8 cellular contexts compared by ENCODE assay signal in genomic region chr17:56834380-56835258, GRCh38. TPM values are rescaled to one million over a fixed set of nuclear protein-coding genes. Genes with fewer than 3 reads are reported as not detected.
DNase-seq lines count a peak whose midpoint lies in the region; ATAC-seq and TF ChIP-seq lines count a peak whose summit lies in the region.

No MANE protein-coding gene starts in this region.

- no peak overlapping the region for H3K27ac Mint-ChIP-seq in glutamatergic neuron (ENCODE audit: unreplicated experiment)

- H3F3A ChIP-seq in PC-3 (ENCODE audit: low read length, unreplicated experiment) = no peaks in the 10 kb centered on the region

- H3K9me3 Mint-ChIP-seq in glutamatergic neuron (ENCODE audit: unreplicated experiment) = peaks cover 5% of the 10 kb centered on the region

- H3K4ac ChIP-seq in trophoblast cell (ENCODE audit: low read depth, low read length) = peak overlapping the region; percentile 35

- peak; percentile 27 for TF ChIP-seq POLR2A in transverse colon (IDR thresholded peaks at IDR 0.05)

- peak overlapping the region; percentile 76 for H3K18ac ChIP-seq in trophoblast cell (ENCODE audit: low read length)

- H3K36me3 ChIP-seq in BE2C (no peaks in the 10 kb centered on the region), PC-3 (ENCODE audit: low read depth, low read length) (peaks cover 8% of the 10 kb centered on the region; the same call in 1 of the 2 replicates), trophoblast cell (ENCODE audit: control insufficient read depth in 1 of 2, insufficient read depth in 2 of 2, low read length in 2 of 2) (peaks cover 3 to 4% of the 10 kb centered on the region in 2 experiments), transverse colon (no peaks in the 10 kb centered on the region)

- peak overlapping the region; percentile 81 for H2BK12ac ChIP-seq in trophoblast cell (ENCODE audit: low read length)

- H3K4me1 ChIP-seq in BE2C = no peaks in the 10 kb centered on the region; the same call in 1 of the 2 replicates
- H3K4me1 ChIP-seq in PC-3 (ENCODE audit: insufficient read depth, low read length) = peaks cover 43% of the 10 kb centered on the region
- peaks cover 5 to 6% of the 10 kb centered on the region in 2 experiments for H3K4me1 ChIP-seq in trophoblast cell (ENCODE audit: control insufficient read depth in 1 of 2, insufficient read depth in 2 of 2, low read length in 2 of 2)
- H3K4me1 ChIP-seq in transverse colon = peaks cover 18 to 51% (median 31%) of the 10 kb centered on the region in 4 donors

- no TSS peak for BruUV-seq in PC-3 (replicated peaks; lab: Mats Ljungman, UMichigan)

- H3K4me1 Mint-ChIP-seq in glutamatergic neuron (ENCODE audit: low read depth, unreplicated experiment) = peaks cover 1% of the 10 kb centered on the region

- POLR2A ChIA-PET in PC-3 (lab: Charles Lee; ENCODE audit: unreplicated experiment) = interaction anchor here (0.6 to 1.1 kb wide), 6 partner anchors 36 to 1084 kb away, joined by 3 to 10 read pairs (median 3); no protein-coding TSS in a partner anchor

- H3K27me3 ChIP-seq in BE2C = peaks cover 92% of the 10 kb centered on the region
- no peaks in the 10 kb centered on the region for H3K27me3 ChIP-seq in PC-3 (ENCODE audit: low read length)
- no peaks in the 10 kb centered on the region for H3K27me3 ChIP-seq in trophoblast cell (ENCODE audit: insufficient read depth, low read length)
- no peaks in the 10 kb centered on the region for H3K27me3 ChIP-seq in transverse colon

- peaks cover 7% of the 10 kb centered on the region for H3K9me3 ChIP-seq in BE2C
- no peaks in the 10 kb centered on the region for H3K9me3 ChIP-seq in PC-3 (ENCODE audit: low read length)
- no peaks in the 10 kb centered on the region for H3K9me3 ChIP-seq in trophoblast cell (ENCODE audit: insufficient read depth, low read depth, low read length)
- no peaks in the 10 kb centered on the region for H3K9me3 ChIP-seq in transverse colon

- peaks cover 8% of the 10 kb centered on the region for H3K27me3 Mint-ChIP-seq in glutamatergic neuron (ENCODE audit: unreplicated experiment)

- peak overlapping the region; percentile 76 for H3K14ac ChIP-seq in trophoblast cell (ENCODE audit: low read length)

- no peak for TF ChIP-seq EP300 in transverse colon (IDR thresholded peaks at IDR 0.05; ENCODE audit: low read depth)

- H3K27ac ChIP-seq in PC-3 (ENCODE audit: low read length) (peak overlapping the region; percentile 16), trophoblast cell (ENCODE audit: low read depth, low read length) (no peak overlapping the region), transverse colon (peak overlapping the region; percentile 91 to 94 (median 93))

- peaks cover 19% of the 10 kb centered on the region for H4K20me1 ChIP-seq in PC-3 (ENCODE audit: low read length)

- H3K9ac ChIP-seq in PC-3 (ENCODE audit: low read length) = peak overlapping the region; percentile 71
- H3K9ac ChIP-seq in trophoblast cell (ENCODE audit: low read length) = peak overlapping the region; percentile 37

- H3K4me3 Mint-ChIP-seq in glutamatergic neuron (ENCODE audit: unreplicated experiment) = peak overlapping the region; percentile 86

- H2AK5ac ChIP-seq in trophoblast cell (ENCODE audit: low read length) = no peak overlapping the region

- peak overlapping the region; percentile 28 for H4K12ac ChIP-seq in trophoblast cell (ENCODE audit: low read depth, low read length)

- peak overlapping the region; percentile 87 for H3K4me2 ChIP-seq in PC-3 (ENCODE audit: low read length)
- peak overlapping the region; percentile 86 for H3K4me2 ChIP-seq in trophoblast cell (ENCODE audit: low read length)

- H3K9me2 ChIP-seq in PC-3 (replicated peaks; ENCODE audit: low read length) = no peaks in the 10 kb centered on the region

- CTCF ChIA-PET in PC-3 (lab: Charles Lee) = interaction anchor here (0.6 to 1.8 kb wide), 5 partner anchors 15 to 1797 kb away, joined by 3 to 18 read pairs (median 4); no protein-coding TSS in a partner anchor

- H3K79me1 ChIP-seq in trophoblast cell (ENCODE audit: low read length) = peaks cover 10% of the 10 kb centered on the region

- in situ Hi-C loops in transverse colon (cut with MboI; ENCODE audit: low pct_ligation_motif_present in 1 of 4, low pct_unique_long_range_greater_than_20kb in 1 of 4, low sequenced_read_pairs in 3 of 4) = loop anchor here in 1 of 4 donors (25.0 kb wide), 1 partner anchor 278 kb away; no protein-coding TSS in a partner anchor

- H4K91ac ChIP-seq in trophoblast cell (ENCODE audit: low read depth, low read length) = peak overlapping the region; percentile 79

- no CpG with 5 or more reads among the region's 81 CpGs for WGBS in trophoblast cell (ENCODE audit: extremely low coverage, insufficient coverage, insufficient read length)
- WGBS in transverse colon (ENCODE audit: low coverage in 1 of 2), 2 donors = 2% methylated on average over 75 of the region's 81 CpGs; no CpG with 5 or more reads in 1 of the 2 donors

- TF ChIP-seq CTCF in BE2C (IDR thresholded peaks at IDR 0.05; ENCODE audit: low read depth, low read length) (no peak), PC-3 (conservative IDR thresholded peaks at IDR 0.05; ENCODE audit: low read depth, low read length) (peak; percentile 27; the same call in 1 of the 2 replicates), glutamatergic neuron (IDR thresholded peaks at IDR 0.05; ENCODE audit: partially characterized antibody, unreplicated experiment) (no peak), transverse colon (IDR thresholded peaks at IDR 0.05) (peak in 4 of 5 experiments; percentile 8 to 50 (median 38))

- H2BK120ac ChIP-seq in trophoblast cell (ENCODE audit: insufficient read depth, low read length, poor library complexity) = peak overlapping the region; percentile 24

- ATAC-seq in HG03457 (IDR thresholded peaks at IDR 0.05; ENCODE audit: unreplicated experiment) (peak; percentile 27), PC-3 (peak; percentile 31)

- peak overlapping the region; percentile 74 for H2BK5ac ChIP-seq in trophoblast cell (ENCODE audit: low read depth, low read length, poor library complexity)

- H4K8ac ChIP-seq in trophoblast cell (ENCODE audit: low read depth, low read length) = peak overlapping the region; percentile 71

- H3K4me3 ChIP-seq in BE2C (ENCODE audit: low read depth, low read length) = no peak overlapping the region
- H3K4me3 ChIP-seq in PC-3 (ENCODE audit: low read length) = peak overlapping the region; percentile 74
- H3K4me3 ChIP-seq in trophoblast cell (ENCODE audit: low read depth, low read length) = peak overlapping the region; percentile 87
- peak overlapping the region; percentile 54 to 93 (median 74) for H3K4me3 ChIP-seq in transverse colon

- no peak overlapping the region for H3K23ac ChIP-seq in trophoblast cell (ENCODE audit: low read length)

- DNase-seq in BE2C (peak; percentile 13), GM19240 (ENCODE audit: insufficient read length, low spot score) (peak; percentile 11), PC-3 (peak; percentile 70), activated gamma-delta T cell treated with Interleukin-2 at 50 U/mL for 16 hours (peak; percentile 68), glutamatergic neuron (peak; percentile 53), trophoblast cell (peak; percentile 59 to 67), transverse colon (peak; percentile 73)

- H3K79me2 ChIP-seq in PC-3 (ENCODE audit: low read length) (peaks cover 81% of the 10 kb centered on the region), trophoblast cell (ENCODE audit: control insufficient read depth, insufficient read depth, low read length, poor library complexity) (peaks cover 5% of the 10 kb centered on the region)

- H2AFZ ChIP-seq in PC-3 (ENCODE audit: low read length) = peak overlapping the region; percentile 66
- H2AFZ ChIP-seq in trophoblast cell (ENCODE audit: insufficient read depth, low read length, poor library complexity) = peak overlapping the region; percentile 85

- no peaks in the 10 kb centered on the region for H3K36me3 Mint-ChIP-seq in glutamatergic neuron (ENCODE audit: unreplicated experiment)

- intact Hi-C loops in PC-3 (cut with micrococcal nuclease) (loop anchor here (1.0 to 2.0 kb wide), 2 partner anchors 106 to 242 kb away; partner anchors contain the start of gene NOG), transverse colon (cut with DNase I; ENCODE audit: low total_unique reads) (no loop called here)

RNA-seq across cellular contexts. Expression of gene DGKE, which starts 0.7 kb away (rescaled TPM):
- polyA plus RNA-seq in BE2C (2012; ENCODE audit: insufficient read depth, insufficient read length, low read depth) = 0.17 TPM
- total RNA-seq in PC-3 (2014; rRNA removed) (8.4 and 12.4 TPM in 2 replicates), glutamatergic neuron (ENCODE audit: unreplicated experiment) (2.8 TPM), transverse colon (10 to 100 TPM in 2 of 4 donors, 1 to 10 TPM in 2; 2.6 to 35.9 (median 11.4) TPM)
- 3.6 TPM in 2 replicates for polyA plus RNA-seq in trophoblast cell (2013)

RNA-seq across cellular contexts. Expression of gene C17orf67, which starts 0.9 kb away (rescaled TPM):
- not detected for polyA plus RNA-seq in BE2C (2012; ENCODE audit: insufficient read depth, insufficient read length, low read depth)
- total RNA-seq in PC-3 (2014; rRNA removed) (2.3 and 4.4 TPM in 2 replicates), glutamatergic neuron (ENCODE audit: unreplicated experiment) (not detected), transverse colon (1 to 10 TPM in 1 of 4 donors, under 1 TPM in 1, not detected in 2; 0.27 to 1.3 TPM)
- polyA plus RNA-seq in trophoblast cell (2013) = 0.82 and 0.90 TPM in 2 replicates

Comparison
In these comparisons a context has a peak if more than half of its experiments do, and no peak if none do; other contexts are left out.
1. DNase-seq: peak in every context shown above with its lines; median percentile 73 in transverse colon; 70 in PC-3; 68 in activated gamma-delta T cell treated with Interleukin-2 at 50 U/mL for 16 hours; 63 in trophoblast cell; 53 in glutamatergic neuron; 13 in BE2C; 11 in GM19240.
2. CTCF ChIP-seq: peak in PC-3 (single experiment) and transverse colon (4 of 5); none in BE2C (single experiment) and glutamatergic neuron (single experiment).